In the genomic region with DNA sequence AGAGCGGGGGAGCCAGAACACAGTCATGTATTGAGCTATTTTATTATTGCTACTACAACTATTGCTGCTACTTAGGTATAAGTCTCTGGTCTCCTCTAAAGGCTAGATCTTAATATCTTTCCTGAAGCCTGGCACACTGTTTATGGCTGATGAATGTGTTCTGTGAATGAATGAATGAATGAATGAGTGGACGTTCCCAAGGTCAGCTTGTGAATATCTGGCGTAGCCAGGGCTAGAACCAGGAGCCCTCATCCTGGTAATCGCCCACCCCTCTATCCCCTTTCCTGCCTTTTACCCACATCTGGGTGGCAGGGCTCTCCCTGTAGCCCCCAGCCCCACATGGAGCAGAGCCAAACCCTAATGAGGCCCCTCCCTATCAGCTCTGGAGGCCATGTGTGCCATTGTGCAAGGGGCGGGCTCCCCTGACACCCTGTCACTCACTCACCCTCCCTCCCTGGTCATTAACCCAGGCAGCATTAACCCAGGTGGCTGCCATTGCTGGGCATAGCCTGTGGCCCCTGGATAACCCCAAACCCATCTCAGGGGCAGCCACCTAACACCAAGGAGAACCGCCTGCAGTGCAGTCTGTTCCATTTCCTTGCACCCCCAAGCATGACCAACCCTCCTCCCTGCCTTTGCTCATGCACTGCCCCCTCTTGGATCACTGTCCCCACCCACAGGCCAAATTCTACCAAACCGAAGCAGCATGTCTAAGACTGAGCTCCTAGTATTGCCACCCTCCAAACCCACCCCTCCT, we compare ENCODE assay signal across 13 cellular contexts. TPM values are rescaled to one million over a fixed set of nuclear protein-coding genes. Genes with fewer than 3 reads are reported as not detected.
DNase-seq lines count a peak whose midpoint lies in the region; ATAC-seq and TF ChIP-seq lines count a peak whose summit lies in the region.
"Had no signal": no experiment of that assay in that cellular context is flagged by ENCODE, and none has a peak within 500 bp of the region (broad histone marks: within the 10 kb centered on the region; RNA-seq: fewer than 3 reads in every experiment).

No MANE protein-coding gene starts in this region.

- no peak overlapping the region for H3K14ac ChIP-seq in neuronal stem cell (ENCODE audit: low read length)

- H3K27me3 ChIP-seq in ascending aorta (no peaks in the 10 kb centered on the region), neuronal stem cell (ENCODE audit: control insufficient read depth in 3 of 3, insufficient read depth in 3 of 3, low read depth in 1 of 3, low read length in 3 of 3) (no peaks in the 10 kb centered on the region)

- H3K36me3 ChIP-seq in ascending aorta, result no peaks in the 10 kb centered on the region
- H3K36me3 ChIP-seq in neuronal stem cell (replicated peaks in 1 of 2; ENCODE audit: control insufficient read depth in 2 of 2, insufficient read depth in 2 of 2, low read length in 2 of 2), result peaks cover 0 to 2% of the 10 kb centered on the region in 2 donors

- no peak overlapping the region for H2BK5ac ChIP-seq in neuronal stem cell (ENCODE audit: low read length)

- DNase-seq in GM12864 (ENCODE audit: low read depth) (no peak), ascending aorta (ENCODE audit: low spot score in 2 of 2) (no peak), neuronal stem cell (ENCODE audit: low spot score) (no peak), NCI-H345 treated with DMSO at 0.1 percent for 48 hours (lab: John Stamatoyannopoulos, UW; ENCODE audit: unreplicated experiment) (no peak), NCI-H2029 (lab: John Stamatoyannopoulos, UW) (no peak)
- DNase-seq: activated CD4-positive, CD25-positive, alpha-beta regulatory T cell treated with anti-CD3 and anti-CD28 coated beads, Interleukin-2, amount 50 U/mL, for 72 hours; DMS79 treated with DMSO at 0.1 percent for 48 hours; foreskin melanocyte; PC-9; substantia nigra had no signal

- H3K4me1 ChIP-seq in ascending aorta, result peaks cover 30 to 51% of the 10 kb centered on the region in 2 donors
- H3K4me1 ChIP-seq in neuronal stem cell (ENCODE audit: control insufficient read depth in 2 of 2, insufficient read depth in 1 of 2, low read depth in 1 of 2, low read length in 2 of 2), result peaks cover 26 to 31% of the 10 kb centered on the region in 2 donors

- TF ChIP-seq CTCF in GM12864 (IDR thresholded peaks at IDR 0.05; ENCODE audit: low read depth, low read length, missing control alignments) (peak; percentile 29), ascending aorta (IDR thresholded peaks at IDR 0.05) (no peak)

- no CpG with 5 or more reads among the region's 7 CpGs for WGBS in neuronal stem cell (ENCODE audit: extremely low coverage in 2 of 2, insufficient read length in 2 of 2, insufficient replicate concordance in 1 of 2), 2 donors

- peak overlapping the region; percentile 86 to 96 for H3K27ac ChIP-seq in ascending aorta
- H3K27ac ChIP-seq in neuronal stem cell (replicated peaks; ENCODE audit: low read length), result no peak overlapping the region
- H3K27ac ChIP-seq: PC-9 had no signal

- no peak overlapping the region for H3K4ac ChIP-seq in neuronal stem cell (ENCODE audit: low read length)

- no peak overlapping the region for H4K8ac ChIP-seq in neuronal stem cell (ENCODE audit: low read depth, low read length)

- H3K4me3 ChIP-seq in GM12864 (ENCODE audit: low read depth, low read length), result peak overlapping the region; percentile 72
- no peak overlapping the region for H3K4me3 ChIP-seq in ascending aorta
- no peak overlapping the region for H3K4me3 ChIP-seq in neuronal stem cell (ENCODE audit: low read length in 2 of 2)
- H3K4me3 ChIP-seq: PC-9 had no signal

- TF ChIP-seq RAD21 in Ishikawa (IDR thresholded peaks at IDR 0.05; ENCODE audit: low read depth), result peak; percentile 18; the same call in 1 of the 2 replicates

- H3K23ac ChIP-seq in neuronal stem cell (ENCODE audit: low read depth, low read length, poor library complexity), result no peak overlapping the region

- no peak overlapping the region for H4K91ac ChIP-seq in neuronal stem cell (ENCODE audit: low read depth, low read length, poor library complexity)

- H3K9ac ChIP-seq in neuronal stem cell (ENCODE audit: low read depth, low read length, poor library complexity), result no peak overlapping the region

- H3K18ac ChIP-seq in neuronal stem cell (ENCODE audit: low read length), result no peak overlapping the region

- H2BK120ac ChIP-seq in neuronal stem cell (ENCODE audit: low read depth, low read length), result no peak overlapping the region

- no peak overlapping the region for H3K4me2 ChIP-seq in neuronal stem cell (ENCODE audit: insufficient read depth, low read length, poor library complexity, severe bottlenecking)
- H3K4me2 ChIP-seq: PC-9 had no signal

- H3K9me3 ChIP-seq in ascending aorta (no peaks in the 10 kb centered on the region), neuronal stem cell (replicated peaks in 1 of 2; ENCODE audit: control insufficient read depth in 2 of 2, insufficient read depth in 1 of 2, low read depth in 1 of 2, low read length in 2 of 2) (no peaks in the 10 kb centered on the region)

- intact Hi-C loops in ascending aorta (cut with DNase I), result loop anchor here (10.0 kb wide), 4 partner anchors 145 to 1765 kb away; partner anchors contain the start of gene PAPPA

- no peak overlapping the region for H2AFZ ChIP-seq in neuronal stem cell (ENCODE audit: low read length)
- H2AFZ ChIP-seq: PC-9 had no signal

- no peak for TF ChIP-seq EP300 in Ishikawa (IDR thresholded peaks at IDR 0.05; ENCODE audit: borderline replicate concordance)

- peaks cover 1% of the 10 kb centered on the region for H3K79me1 ChIP-seq in neuronal stem cell (ENCODE audit: low read depth, low read length)

- no peak for ATAC-seq in GM18511 (IDR thresholded peaks at IDR 0.05; ENCODE audit: unreplicated experiment)
- no peak for ATAC-seq in HG02852 (IDR thresholded peaks at IDR 0.05; ENCODE audit: unreplicated experiment)

- peak overlapping the region; percentile 46 for H2BK15ac ChIP-seq in neuronal stem cell (ENCODE audit: low read length)

- H2AK5ac ChIP-seq in neuronal stem cell (ENCODE audit: low read depth, low read length), result peak overlapping the region; percentile 29

- no peak overlapping the region for H2BK12ac ChIP-seq in neuronal stem cell (ENCODE audit: low read length)

TF ChIP-seq in Ishikawa, 13 proteins besides CTCF, POLR2A, EP300 and RAD21:
- no peak for TF ChIP-seq EGR1 (IDR thresholded peaks at IDR 0.05)
- no peak for TF ChIP-seq FOXM1 (IDR thresholded peaks at IDR 0.05; ENCODE audit: borderline replicate concordance, low read depth)
- TF ChIP-seq TEAD4 (IDR thresholded peaks at IDR 0.05), result no peak
- no peak for TF ChIP-seq NFIC (IDR thresholded peaks at IDR 0.05)
- TF ChIP-seq ZBTB7A (IDR thresholded peaks at IDR 0.05; ENCODE audit: low read depth), result no peak
- no peak for TF ChIP-seq MAX (IDR thresholded peaks at IDR 0.05)
- TF ChIP-seq YY1 (IDR thresholded peaks at IDR 0.05; ENCODE audit: low read depth), result no peak
- no peak for TF ChIP-seq CREB1 (IDR thresholded peaks at IDR 0.05; ENCODE audit: low read depth)
- no peak for TF ChIP-seq TAF1 (IDR thresholded peaks at IDR 0.05; ENCODE audit: low read depth)
- no peak for TF ChIP-seq CEBPB (IDR thresholded peaks at IDR 0.05)
- TF ChIP-seq TCF12 (IDR thresholded peaks at IDR 0.05; ENCODE audit: low read depth), result no peak
- TF ChIP-seq, protein P1, sequence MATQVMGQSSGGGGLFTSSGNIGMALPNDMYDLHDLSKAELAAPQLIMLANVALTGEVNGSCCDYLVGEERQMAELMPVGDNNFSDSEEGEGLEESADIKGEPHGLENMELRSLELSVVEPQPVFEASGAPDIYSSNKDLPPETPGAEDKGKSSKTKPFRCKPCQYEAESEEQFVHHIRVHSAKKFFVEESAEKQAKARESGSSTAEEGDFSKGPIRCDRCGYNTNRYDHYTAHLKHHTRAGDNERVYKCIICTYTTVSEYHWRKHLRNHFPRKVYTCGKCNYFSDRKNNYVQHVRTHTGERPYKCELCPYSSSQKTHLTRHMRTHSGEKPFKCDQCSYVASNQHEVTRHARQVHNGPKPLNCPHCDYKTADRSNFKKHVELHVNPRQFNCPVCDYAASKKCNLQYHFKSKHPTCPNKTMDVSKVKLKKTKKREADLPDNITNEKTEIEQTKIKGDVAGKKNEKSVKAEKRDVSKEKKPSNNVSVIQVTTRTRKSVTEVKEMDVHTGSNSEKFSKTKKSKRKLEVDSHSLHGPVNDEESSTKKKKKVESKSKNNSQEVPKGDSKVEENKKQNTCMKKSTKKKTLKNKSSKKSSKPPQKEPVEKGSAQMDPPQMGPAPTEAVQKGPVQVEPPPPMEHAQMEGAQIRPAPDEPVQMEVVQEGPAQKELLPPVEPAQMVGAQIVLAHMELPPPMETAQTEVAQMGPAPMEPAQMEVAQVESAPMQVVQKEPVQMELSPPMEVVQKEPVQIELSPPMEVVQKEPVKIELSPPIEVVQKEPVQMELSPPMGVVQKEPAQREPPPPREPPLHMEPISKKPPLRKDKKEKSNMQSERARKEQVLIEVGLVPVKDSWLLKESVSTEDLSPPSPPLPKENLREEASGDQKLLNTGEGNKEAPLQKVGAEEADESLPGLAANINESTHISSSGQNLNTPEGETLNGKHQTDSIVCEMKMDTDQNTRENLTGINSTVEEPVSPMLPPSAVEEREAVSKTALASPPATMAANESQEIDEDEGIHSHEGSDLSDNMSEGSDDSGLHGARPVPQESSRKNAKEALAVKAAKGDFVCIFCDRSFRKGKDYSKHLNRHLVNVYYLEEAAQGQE (IDR thresholded peaks at IDR 0.05; ENCODE audit: low read depth), result no peak
- TF ChIP-seq, protein P2, sequence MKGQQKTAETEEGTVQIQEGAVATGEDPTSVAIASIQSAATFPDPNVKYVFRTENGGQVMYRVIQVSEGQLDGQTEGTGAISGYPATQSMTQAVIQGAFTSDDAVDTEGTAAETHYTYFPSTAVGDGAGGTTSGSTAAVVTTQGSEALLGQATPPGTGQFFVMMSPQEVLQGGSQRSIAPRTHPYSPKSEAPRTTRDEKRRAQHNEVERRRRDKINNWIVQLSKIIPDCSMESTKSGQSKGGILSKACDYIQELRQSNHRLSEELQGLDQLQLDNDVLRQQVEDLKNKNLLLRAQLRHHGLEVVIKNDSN (IDR thresholded peaks at IDR 0.05), result no peak

RNA-seq across cellular contexts. Expression of gene AKNA, which starts 2.0 kb away (rescaled TPM):
- 87.9 TPM for total RNA-seq in ascending aorta
- 13.9 TPM for polyA plus RNA-seq in neuronal stem cell (2013, experiment 1 of 2)
- polyA plus RNA-seq in neuronal stem cell (2013, experiment 2 of 2), result 13.8 TPM
